Comparison of ENCODE assay signal across 1 cellular context in genomic region chr19:11622401-11622800, GRCh38. TPM values are rescaled to one million over a fixed set of nuclear protein-coding genes. Genes with fewer than 3 reads are reported as not detected.
"Had no signal": no experiment of that assay in that cellular context is flagged by ENCODE, and none has a peak within 500 bp of the region (broad histone marks: within the 10 kb centered on the region; RNA-seq: fewer than 3 reads in every experiment).

No MANE protein-coding gene starts in this region.

RNA-seq across cellular contexts. Expression of gene ACP5, which starts 45.0 kb away (rescaled TPM):
- total RNA-seq: endothelial cell of umbilical vein had no signal
